17 cellular contexts compared by ENCODE assay signal in genomic region chr6:125983246-125983945, GRCh38. TPM values are rescaled to one million over a fixed set of nuclear protein-coding genes. Genes with fewer than 3 reads are reported as not detected.
DNase-seq lines count a peak whose midpoint lies in the region; ATAC-seq and TF ChIP-seq lines count a peak whose summit lies in the region.
"Had no signal": no experiment of that assay in that cellular context is flagged by ENCODE, and none has a peak within 500 bp of the region (broad histone marks: within the 10 kb centered on the region; RNA-seq: fewer than 3 reads in every experiment).

No MANE protein-coding gene starts in this region.

- no peaks in the 10 kb centered on the region for H3K4me1 Mint-ChIP-seq in stimulated activated effector memory CD8-positive, alpha-beta T cell treated with anti-CD3 and anti-CD28 coated beads, Interleukin-12 subunit alpha, Interleukin-12 subunit beta, amount 100 ng/mL, for 72 hours
- no peaks in the 10 kb centered on the region for H3K4me1 Mint-ChIP-seq in effector memory CD8-positive, alpha-beta T cell (ENCODE audit: low read depth in 2 of 2)

- in situ Hi-C loops in astrocyte of the spinal cord (cut with HindIII; ENCODE audit: low sequenced_read_pairs) = no loop called here

- peak overlapping the region; percentile 58 for H3K27ac ChIP-seq in AG04450 (ENCODE audit: low read depth, low read length)
- H3K27ac ChIP-seq: C4-2B, upper lobe of right lung had no signal

- no peaks in the 10 kb centered on the region for H3K9me3 Mint-ChIP-seq in stimulated activated effector memory CD8-positive, alpha-beta T cell treated with anti-CD3 and anti-CD28 coated beads, Interleukin-12 subunit alpha, Interleukin-12 subunit beta, amount 100 ng/mL, for 72 hours
- no peaks in the 10 kb centered on the region for H3K9me3 Mint-ChIP-seq in effector memory CD8-positive, alpha-beta T cell

- H3K4me3 ChIP-seq in AG04450 (ENCODE audit: low read depth, low read length) (no peak overlapping the region), HFF-Myc (replicated peaks; ENCODE audit: low read depth, low read length) (no peak overlapping the region; the same call in 1 of the 2 replicates), astrocyte of the spinal cord (ENCODE audit: low read depth, low read length) (no peak overlapping the region)
- H3K4me3 ChIP-seq: upper lobe of right lung had no signal

- no peak overlapping the region for H3K27ac Mint-ChIP-seq in stimulated activated effector memory CD8-positive, alpha-beta T cell treated with anti-CD3 and anti-CD28 coated beads, Interleukin-12 subunit alpha, Interleukin-12 subunit beta, amount 100 ng/mL, for 72 hours
- H3K27ac Mint-ChIP-seq in effector memory CD8-positive, alpha-beta T cell = no peak overlapping the region

- CTCF ChIA-PET in AG04450 (lab: Charles Lee) = interaction anchor here (4.3 to 4.7 kb wide), 2 partner anchors 9 to 13 kb away, joined by 34 to 37 read pairs; no protein-coding TSS in a partner anchor

- no peaks in the 10 kb centered on the region for H3K27me3 ChIP-seq in AG04450 (ENCODE audit: control insufficient read depth, insufficient read depth, low read length)
- H3K27me3 ChIP-seq: upper lobe of right lung had no signal

- no peak overlapping the region for H3K4me3 Mint-ChIP-seq in stimulated activated effector memory CD8-positive, alpha-beta T cell treated with anti-CD3 and anti-CD28 coated beads, Interleukin-12 subunit alpha, Interleukin-12 subunit beta, amount 100 ng/mL, for 72 hours
- H3K4me3 Mint-ChIP-seq in effector memory CD8-positive, alpha-beta T cell = no peak overlapping the region

- no peaks in the 10 kb centered on the region for H3K27me3 Mint-ChIP-seq in effector memory CD8-positive, alpha-beta T cell

- no peak for ATAC-seq in GM21423 (IDR thresholded peaks at IDR 0.05; ENCODE audit: unreplicated experiment)
- ATAC-seq in stimulated activated effector memory CD8-positive, alpha-beta T cell treated with anti-CD3 and anti-CD28 coated beads, Interleukin-12 subunit alpha, Interleukin-12 subunit beta, amount 100 ng/mL, for 72 hours = no peak
- no peak for ATAC-seq in HG03097 (IDR thresholded peaks at IDR 0.05; ENCODE audit: low FRiP score, unreplicated experiment)
- ATAC-seq in effector memory CD8-positive, alpha-beta T cell (replicated peaks) = no peak
- ATAC-seq: upper lobe of right lung had no signal

- no peaks in the 10 kb centered on the region; the same call in 1 of the 2 replicates for H3K9me3 ChIP-seq in AG04450 (ENCODE audit: control insufficient read depth, insufficient read depth, low read length)
- H3K9me3 ChIP-seq: upper lobe of right lung had no signal

- no peak for TF ChIP-seq CTCF in AG04450 (IDR thresholded peaks at IDR 0.05; ENCODE audit: low read depth, low read length)
- no peak for TF ChIP-seq CTCF in HFF-Myc (IDR thresholded peaks at IDR 0.05; ENCODE audit: low read depth, low read length, missing control alignments)
- no peak for TF ChIP-seq CTCF in astrocyte of the spinal cord (IDR thresholded peaks at IDR 0.05; ENCODE audit: low read depth, low read length)

- POLR2A ChIA-PET in AG04450 (lab: Yijun Ruan, JAX) = no interaction called here

- no peaks in the 10 kb centered on the region for H3K36me3 Mint-ChIP-seq in stimulated activated effector memory CD8-positive, alpha-beta T cell treated with anti-CD3 and anti-CD28 coated beads, Interleukin-12 subunit alpha, Interleukin-12 subunit beta, amount 100 ng/mL, for 72 hours
- peaks cover 3% of the 10 kb centered on the region for H3K36me3 Mint-ChIP-seq in effector memory CD8-positive, alpha-beta T cell (ENCODE audit: insufficient read depth)

- DNase-seq in AG04450 (ENCODE audit: low read depth, low spot score) (no peak), HFF-Myc (ENCODE audit: extremely low read depth, low read depth) (peak; percentile 72), astrocyte of the spinal cord (ENCODE audit: low read depth, low spot score) (peak; percentile 85), kidney glomerular epithelial cell (lab: John Stamatoyannopoulos, UW) (peak; percentile 11)
- no peak for DNase-seq in stimulated activated effector memory CD8-positive, alpha-beta T cell treated with anti-CD3 and anti-CD28 coated beads, Interleukin-12 subunit alpha, Interleukin-12 subunit beta, amount 100 ng/mL, for 72 hours (ENCODE audit: low spot score in 2 of 2)
- DNase-seq in effector memory CD8-positive, alpha-beta T cell = no peak
- DNase-seq: activated CD8-positive, alpha-beta memory T cell treated with anti-CD3 and anti-CD28 coated beads for 24 hours; activated gamma-delta T cell treated with Interleukin-2 at 50 U/mL for 16 hours; central memory CD4-positive, alpha-beta T cell; erythroblast; NCI-H187 treated with DMSO at 0.1 percent for 48 hours; NCI-H82; SHP77; upper lobe of right lung had no signal

RNA-seq across cellular contexts. Expression of gene TRMT11, which starts 2.9 kb away (rescaled TPM):
- 18.5 and 27.3 TPM in 2 replicates for polyA plus RNA-seq in AG04450 (2011; rRNA removed)
- polyA minus RNA-seq in AG04450 (2011; rRNA and poly(A)+ RNA removed) = 19.1 and 23.6 TPM in 2 replicates

RNA-seq across cellular contexts. Expression of gene HINT3, which starts 26.8 kb away (rescaled TPM):
- polyA plus RNA-seq in AG04450 (2011; rRNA removed) = 4.0 and 4.5 TPM in 2 replicates
- polyA minus RNA-seq in AG04450 (2011; rRNA and poly(A)+ RNA removed) = 1.6 and 2.4 TPM in 2 replicates

Comparison
In these comparisons a context has a peak if more than half of its experiments do, and no peak if none do; other contexts are left out.
1. DNase-seq: peak in HFF-Myc (single experiment), astrocyte of the spinal cord (single experiment) and kidney glomerular epithelial cell (single experiment); none in AG04450 (single experiment), stimulated activated effector memory CD8-positive, alpha-beta T cell treated with anti-CD3 and anti-CD28 coated beads, Interleukin-12 subunit alpha, Interleukin-12 subunit beta, amount 100 ng/mL, for 72 hours (0 of 2) and effector memory CD8-positive, alpha-beta T cell (0 of 3).